ENCODE assay signal across 12 cellular contexts in genomic region chr1:100449477-100449876, GRCh38.
DNase-seq lines count a peak whose midpoint lies in the region; ATAC-seq and TF ChIP-seq lines count a peak whose summit lies in the region.
"Had no signal": no experiment of that assay in that cellular context is flagged by ENCODE, and none has a peak within 500 bp of the region (broad histone marks: within the 10 kb centered on the region; RNA-seq: fewer than 3 reads in every experiment).

No MANE protein-coding gene starts in this region.

- BruUV-seq in Calu3 (replicated peaks; lab: Mats Ljungman, UMichigan): no TSS peak

- CTCF ChIA-PET in Calu3 (lab: Charles Lee): no interaction called here

- peaks cover 56 to 96% (median 76%) of the 10 kb centered on the region in 4 donors for H3K4me1 Mint-ChIP-seq in CD4-positive, CD25-positive, alpha-beta regulatory T cell
- H3K4me1 Mint-ChIP-seq in activated T-helper 17 cell treated with anti-CD3 and anti-CD28 coated beads, Interleukin-2, amount 50 U/mL, for 72 hours: peaks cover 68% of the 10 kb centered on the region
- H3K4me1 Mint-ChIP-seq in Calu3 (ENCODE audit: low read depth, unreplicated experiment): no peaks in the 10 kb centered on the region

- no peaks in the 10 kb centered on the region for H3K27me3 Mint-ChIP-seq in CD4-positive, CD25-positive, alpha-beta regulatory T cell
- no peaks in the 10 kb centered on the region for H3K27me3 Mint-ChIP-seq in activated T-helper 17 cell treated with anti-CD3 and anti-CD28 coated beads, Interleukin-2, amount 50 U/mL, for 72 hours
- H3K27me3 Mint-ChIP-seq in Calu3 (ENCODE audit: unreplicated experiment): no peaks in the 10 kb centered on the region

- peaks cover 45% of the 10 kb centered on the region for H3K36me3 Mint-ChIP-seq in CD4-positive, CD25-positive, alpha-beta regulatory T cell
- peaks cover 73% of the 10 kb centered on the region for H3K36me3 Mint-ChIP-seq in activated T-helper 17 cell treated with anti-CD3 and anti-CD28 coated beads, Interleukin-2, amount 50 U/mL, for 72 hours (ENCODE audit: low read depth)
- H3K36me3 Mint-ChIP-seq in Calu3 (ENCODE audit: insufficient read depth, unreplicated experiment): no peaks in the 10 kb centered on the region

- H3K9me3 Mint-ChIP-seq in CD4-positive, CD25-positive, alpha-beta regulatory T cell: peaks cover 0 to 8% (median 0%) of the 10 kb centered on the region in 7 donors
- H3K9me3 Mint-ChIP-seq in activated T-helper 17 cell treated with anti-CD3 and anti-CD28 coated beads, Interleukin-2, amount 50 U/mL, for 72 hours: peaks cover 9% of the 10 kb centered on the region
- no peaks in the 10 kb centered on the region for H3K9me3 Mint-ChIP-seq in Calu3 (ENCODE audit: low read depth, unreplicated experiment)

- peak in 1 of 3 donors; percentile 47 for DNase-seq in CD4-positive, CD25-positive, alpha-beta regulatory T cell
- DNase-seq in ACHN (no peak), MG63 (no peak), Calu3 (no peak), brain microvascular endothelial cell (no peak)
- DNase-seq: NCI-H1105 treated with DMSO at 0.1 percent for 48 hours; NCI-H748 treated with DMSO at 0.1 percent for 48 hours; stimulated activated CD8-positive, alpha-beta memory T cell treated with anti-CD3 and anti-CD28 coated beads, Interleukin-4, amount 100 ng/mL, for 48 hours had no signal

- peaks cover 81% of the 10 kb centered on the region for H3K4me1 ChIP-seq in CD4-positive, CD25-positive, alpha-beta regulatory T cell (ENCODE audit: control insufficient read depth, insufficient read depth, low read length, poor library complexity, severe bottlenecking)

- peak overlapping the region; percentile 32 to 97 (median 96) for H3K27ac Mint-ChIP-seq in CD4-positive, CD25-positive, alpha-beta regulatory T cell
- H3K27ac Mint-ChIP-seq in activated T-helper 17 cell treated with anti-CD3 and anti-CD28 coated beads, Interleukin-2, amount 50 U/mL, for 72 hours: peak overlapping the region; percentile 99
- H3K27ac Mint-ChIP-seq in Calu3 (ENCODE audit: unreplicated experiment): no peak overlapping the region

- peak overlapping the region; percentile 49 for H3K4me3 ChIP-seq in CD4-positive, CD25-positive, alpha-beta regulatory T cell (ENCODE audit: low read depth, low read length)
- H3K4me3 ChIP-seq in MG63 (no peak overlapping the region), brain microvascular endothelial cell (ENCODE audit: low read depth, low read length) (no peak overlapping the region)
- H3K4me3 ChIP-seq: skin epidermis had no signal

- ATAC-seq in CD4-positive, CD25-positive, alpha-beta regulatory T cell (ENCODE audit: low read depth in 2 of 2): no peak
- peak; percentile 85 for ATAC-seq in GM18870 (IDR thresholded peaks at IDR 0.05; ENCODE audit: unreplicated experiment)
- ATAC-seq in HG02973 (IDR thresholded peaks at IDR 0.05; ENCODE audit: unreplicated experiment): peak; percentile 40
- ATAC-seq in activated T-helper 17 cell treated with anti-CD3 and anti-CD28 coated beads, Interleukin-2, amount 50 U/mL, for 72 hours (replicated peaks): peak; percentile 85

- no peak for TF ChIP-seq CTCF in Calu3 (IDR thresholded peaks at IDR 0.05; ENCODE audit: unreplicated experiment)
- TF ChIP-seq CTCF in brain microvascular endothelial cell (IDR thresholded peaks at IDR 0.05; ENCODE audit: low read depth, low read length, missing control alignments): no peak

- peaks cover 14% of the 10 kb centered on the region for H3K36me3 ChIP-seq in CD4-positive, CD25-positive, alpha-beta regulatory T cell (ENCODE audit: control insufficient read depth, insufficient read depth, low read length)
- no peaks in the 10 kb centered on the region for H3K36me3 ChIP-seq in MG63
- H3K36me3 ChIP-seq in brain microvascular endothelial cell (replicated peaks): no peaks in the 10 kb centered on the region

- H3K9me3 ChIP-seq in CD4-positive, CD25-positive, alpha-beta regulatory T cell (ENCODE audit: control insufficient read depth in 2 of 2, low read length in 2 of 2): no peaks in the 10 kb centered on the region
- no peaks in the 10 kb centered on the region for H3K9me3 ChIP-seq in MG63

- intact Hi-C loops in Calu3 (cut with micrococcal nuclease; ENCODE audit: unreplicated experiment): no loop called here

- H3K27me3 ChIP-seq in CD4-positive, CD25-positive, alpha-beta regulatory T cell (ENCODE audit: control insufficient read depth, insufficient read depth, low read length): no peaks in the 10 kb centered on the region
- H3K27me3 ChIP-seq in MG63: no peaks in the 10 kb centered on the region
- no peaks in the 10 kb centered on the region for H3K27me3 ChIP-seq in brain microvascular endothelial cell (replicated peaks)

- peak overlapping the region; percentile 71 for H3K27ac ChIP-seq in CD4-positive, CD25-positive, alpha-beta regulatory T cell (ENCODE audit: insufficient read depth, low read length, poor library complexity, severe bottlenecking)
- H3K27ac ChIP-seq in brain microvascular endothelial cell: no peak overlapping the region

- in situ Hi-C loops in ACHN (cut with HindIII; ENCODE audit: low pct_ligation_motif_present, low pct_unique_long_range_greater_than_20kb, low sequenced_read_pairs): no loop called here
- in situ Hi-C loops in brain microvascular endothelial cell (cut with HindIII; ENCODE audit: low pct_ligation_motif_present, low sequenced_read_pairs): no loop called here

- peak overlapping the region; percentile 13 to 43 (median 33) for H3K4me3 Mint-ChIP-seq in CD4-positive, CD25-positive, alpha-beta regulatory T cell
- H3K4me3 Mint-ChIP-seq in activated T-helper 17 cell treated with anti-CD3 and anti-CD28 coated beads, Interleukin-2, amount 50 U/mL, for 72 hours: peak overlapping the region; percentile 87
- H3K4me3 Mint-ChIP-seq in Calu3 (ENCODE audit: low read depth, unreplicated experiment): no peak overlapping the region

Comparison
In these comparisons a context has a peak if more than half of its experiments do, and no peak if none do; other contexts are left out.
1. ATAC-seq: peak in GM18870 (single experiment), HG02973 (single experiment) and activated T-helper 17 cell treated with anti-CD3 and anti-CD28 coated beads, Interleukin-2, amount 50 U/mL, for 72 hours (single experiment); none in CD4-positive, CD25-positive, alpha-beta regulatory T cell (0 of 2).